31 cellular contexts compared by ENCODE assay signal in genomic region chr1:17342014-17342441, GRCh38. TPM values are rescaled to one million over a fixed set of nuclear protein-coding genes. Genes with fewer than 3 reads are reported as not detected.
"Had no signal": no experiment of that assay in that cellular context is flagged by ENCODE, and none has a peak within 500 bp of the region (broad histone marks: within the 10 kb centered on the region; RNA-seq: fewer than 3 reads in every experiment).

No MANE protein-coding gene starts in this region.

- H3K27ac ChIP-seq: dorsolateral prefrontal cortex, epithelial cell of prostate, gastrocnemius medialis, hepatocyte, left ventricle myocardium inferior, lower lobe of right lung, psoas muscle, skin epidermis, spleen, testis, tibial artery had no signal

- H3K9me3 ChIP-seq: gastrocnemius medialis, lower lobe of right lung, psoas muscle, testis had no signal

- H3K27ac Mint-ChIP-seq: natural killer cell treated with Interleukin-12 subunit alpha and Interleukin-12 subunit beta and Interleukin-15 and Interleukin-18, amount 100 ng/mL, for 72 hours; stimulated activated memory B cell treated with anti-CD40 and anti-IgM and Interleukin-4, amounts not matched to agents 10 μg/mL and 1 μg/mL and 100 μg/mL, for 72 hours; type B pancreatic cell had no signal

- ATAC-seq: esophagus mucosa; gastrocnemius medialis; left cardiac atrium; lower lobe of right lung; psoas muscle; right cardiac atrium; stimulated activated memory B cell treated with anti-CD40 and anti-IgM and Interleukin-4, amounts not matched to agents 10 μg/mL and 1 μg/mL and 100 μg/mL, for 72 hours; stimulated activated naive CD8-positive, alpha-beta T cell treated with anti-CD3 and anti-CD28 coated beads, Interleukin-15, Interleukin-2, amounts not matched to agents 100 U/mL and 50 U/mL, for 24 hours had no signal

- H3K4me2 ChIP-seq: hepatocyte had no signal

- H3K4me1 ChIP-seq: gastrocnemius medialis, left ventricle myocardium inferior, lower lobe of right lung, psoas muscle, spleen, testis, tibial artery had no signal

- H3K4me3 Mint-ChIP-seq: natural killer cell treated with Interleukin-12 subunit alpha and Interleukin-12 subunit beta and Interleukin-15 and Interleukin-18, amount 100 ng/mL, for 72 hours; neural crest cell; stimulated activated memory B cell treated with anti-CD40 and anti-IgM and Interleukin-4, amounts not matched to agents 10 μg/mL and 1 μg/mL and 100 μg/mL, for 72 hours; type B pancreatic cell had no signal

- DNase-seq: cerebellar nuclear complex; dorsolateral prefrontal cortex; effector CD4-positive, alpha-beta T cell; foreskin fibroblast; gastrocnemius medialis; head of caudate nucleus; left cardiac atrium; left ventricle myocardium inferior; lower lobe of right lung; nucleus accumbens; psoas muscle; spleen; stimulated activated CD4-positive, alpha-beta T cell treated with anti-CD3 and anti-CD28 coated beads, Interleukin-4, amount 100 ng/mL, for 4 hours; stimulated activated naive CD8-positive, alpha-beta T cell treated with anti-CD3 and anti-CD28 coated beads, Interleukin-15, Interleukin-2, amounts not matched to agents 100 U/mL and 50 U/mL, for 24 hours; substantia nigra; testis; tibial artery had no signal

- H3K4me3 ChIP-seq: dorsolateral prefrontal cortex, gastrocnemius medialis, hepatocyte, left ventricle myocardium inferior, lower lobe of right lung, psoas muscle, skin epidermis, spleen, testis, tibial artery had no signal

- H3K36me3 Mint-ChIP-seq: stimulated activated memory B cell treated with anti-CD40 and anti-IgM and Interleukin-4, amounts not matched to agents 10 μg/mL and 1 μg/mL and 100 μg/mL, for 72 hours; type B pancreatic cell had no signal

- H3K4me1 Mint-ChIP-seq: neural crest cell; stimulated activated memory B cell treated with anti-CD40 and anti-IgM and Interleukin-4, amounts not matched to agents 10 μg/mL and 1 μg/mL and 100 μg/mL, for 72 hours had no signal

- H3K36me3 ChIP-seq: gastrocnemius medialis, left ventricle myocardium inferior, lower lobe of right lung, tibial artery had no signal

- H3K9me3 Mint-ChIP-seq: natural killer cell treated with Interleukin-12 subunit alpha and Interleukin-12 subunit beta and Interleukin-15 and Interleukin-18, amount 100 ng/mL, for 72 hours had no signal

- H3K27me3 ChIP-seq: hepatocyte, testis had no signal

RNA-seq across cellular contexts. Expression of gene PADI6, which starts 30.0 kb away (rescaled TPM):
- total RNA-seq: dorsolateral prefrontal cortex; esophagus mucosa; gastrocnemius medialis; glomerular endothelial cell; hepatocyte; kidney epithelial cell; left cardiac atrium; left ventricle myocardium inferior; lower lobe of right lung; mononuclear cell; natural killer cell treated with Interleukin-12 subunit alpha and Interleukin-12 subunit beta and Interleukin-15 and Interleukin-18, amount 100 ng/mL, for 72 hours; neural crest cell; osteocyte; psoas muscle; renal cortical epithelial cell; right cardiac atrium; testis had no signal
- polyA plus RNA-seq: hepatocyte, right cardiac atrium, spleen had no signal

RNA-seq across cellular contexts. Expression of gene PADI4, which starts 34.0 kb away (rescaled TPM):
- total RNA-seq: esophagus mucosa, gastrocnemius medialis, glomerular endothelial cell, hepatocyte, kidney epithelial cell, neural crest cell, osteocyte, renal cortical epithelial cell had no signal
- polyA plus RNA-seq: hepatocyte had no signal
